ENCODE assay signal across 1 cellular context in genomic region chr5:180401236-180401907, GRCh38.
TF ChIP-seq lines count a peak whose summit lies in the region.

No MANE protein-coding gene starts in this region.

TF ChIP-seq in K562, 482 proteins besides CTCF, POLR2A, EP300 and RAD21:
- no peak for TF ChIP-seq MYC (IDR thresholded peaks at IDR 0.05; ENCODE audit: low read depth, low read length)
- TF ChIP-seq MYC (CRISPR knock-in tag; IDR thresholded peaks at IDR 0.05; ENCODE audit: borderline replicate concordance, low read depth), result no peak
- TF ChIP-seq NFATC3 (IDR thresholded peaks at IDR 0.05), result no peak
- no peak for TF ChIP-seq RCOR1 (IDR thresholded peaks at IDR 0.05; ENCODE audit: borderline replicate concordance in 1 of 2, low read depth in 2 of 2, low read length in 2 of 2)
- TF ChIP-seq ZNF12 (CRISPR knock-in tag; IDR thresholded peaks at IDR 0.05), result peak; percentile 94
TF ChIP-seq in K562: peak in this region for 1.
